ENCODE assay signal across 11 cellular contexts in genomic region chr9:109793196-109793595, GRCh38. TPM values are rescaled to one million over a fixed set of nuclear protein-coding genes. Genes with fewer than 3 reads are reported as not detected.
DNase-seq lines count a peak whose midpoint lies in the region; ATAC-seq and TF ChIP-seq lines count a peak whose summit lies in the region.
"Had no signal": no experiment of that assay in that cellular context is flagged by ENCODE, and none has a peak within 500 bp of the region (broad histone marks: within the 10 kb centered on the region; RNA-seq: fewer than 3 reads in every experiment).

No MANE protein-coding gene starts in this region.

- in situ Hi-C loops in Caki2 (cut with HindIII; ENCODE audit: low pct_unique_long_range_greater_than_20kb, low sequenced_read_pairs): no loop called here

- H3K9me3 Mint-ChIP-seq in glutamatergic neuron (ENCODE audit: unreplicated experiment): no peaks in the 10 kb centered on the region
- H3K9me3 Mint-ChIP-seq in activated T-helper 17 cell treated with anti-CD3 and anti-CD28 coated beads, Interleukin-2, amount 50 U/mL, for 72 hours: no peaks in the 10 kb centered on the region

- H3K4me1 ChIP-seq in SJSA1 (replicated peaks): peaks cover 66% of the 10 kb centered on the region

- ATAC-seq in sciatic nerve: peak; percentile 68
- ATAC-seq in activated T-helper 17 cell treated with anti-CD3 and anti-CD28 coated beads, Interleukin-2, amount 50 U/mL, for 72 hours (replicated peaks): no peak

- no peaks in the 10 kb centered on the region for H3K36me3 ChIP-seq in SJSA1

- intact Hi-C loops in sciatic nerve (cut with DNase I): no loop called here

- no peak overlapping the region for H3K4me3 Mint-ChIP-seq in glutamatergic neuron (ENCODE audit: unreplicated experiment)
- no peak overlapping the region for H3K4me3 Mint-ChIP-seq in activated T-helper 17 cell treated with anti-CD3 and anti-CD28 coated beads, Interleukin-2, amount 50 U/mL, for 72 hours

- H3K4me1 Mint-ChIP-seq in glutamatergic neuron (ENCODE audit: low read depth, unreplicated experiment): peaks cover 3% of the 10 kb centered on the region
- no peaks in the 10 kb centered on the region for H3K4me1 Mint-ChIP-seq in activated T-helper 17 cell treated with anti-CD3 and anti-CD28 coated beads, Interleukin-2, amount 50 U/mL, for 72 hours

- H3K27me3 Mint-ChIP-seq in glutamatergic neuron (ENCODE audit: unreplicated experiment): no peaks in the 10 kb centered on the region
- peaks cover 5% of the 10 kb centered on the region for H3K27me3 Mint-ChIP-seq in activated T-helper 17 cell treated with anti-CD3 and anti-CD28 coated beads, Interleukin-2, amount 50 U/mL, for 72 hours

- no peak overlapping the region for H3K4me3 ChIP-seq in SJSA1
- H3K4me3 ChIP-seq in fibroblast of villous mesenchyme (ENCODE audit: low read depth, low read length): no peak overlapping the region

- H3K27ac ChIP-seq in SJSA1: peak overlapping the region; percentile 64

- no peaks in the 10 kb centered on the region for H3K9me3 ChIP-seq in SJSA1 (replicated peaks)

- TF ChIP-seq CTCF in fibroblast of villous mesenchyme (IDR thresholded peaks at IDR 0.05; ENCODE audit: insufficient read depth, low read depth, low read length): no peak
- no peak for TF ChIP-seq CTCF in glutamatergic neuron (IDR thresholded peaks at IDR 0.05; ENCODE audit: partially characterized antibody, unreplicated experiment)

- H3K27ac Mint-ChIP-seq in glutamatergic neuron (ENCODE audit: unreplicated experiment): no peak overlapping the region
- H3K27ac Mint-ChIP-seq in activated T-helper 17 cell treated with anti-CD3 and anti-CD28 coated beads, Interleukin-2, amount 50 U/mL, for 72 hours: no peak overlapping the region

- DNase-seq in Caki2 (ENCODE audit: low read depth): peak; percentile 42
- DNase-seq in SJSA1 (ENCODE audit: low read depth in 1 of 2, low spot score in 2 of 2): peak; percentile 82 to 84
- DNase-seq in fibroblast of villous mesenchyme (ENCODE audit: low read depth): peak; percentile 93
- no peak for DNase-seq in sciatic nerve (ENCODE audit: low spot score)
- no peak for DNase-seq in glutamatergic neuron
- DNase-seq in NCI-H69 (lab: John Stamatoyannopoulos, UW): no peak
- no peak for DNase-seq in activated CD4-positive, alpha-beta T cell treated with anti-CD3 and anti-CD28 coated beads for 48 hours
- DNase-seq: DND-41; MM.1S; stimulated activated naive CD4-positive, alpha-beta T cell had no signal

- no peaks in the 10 kb centered on the region for H3K36me3 Mint-ChIP-seq in glutamatergic neuron (ENCODE audit: unreplicated experiment)
- H3K36me3 Mint-ChIP-seq in activated T-helper 17 cell treated with anti-CD3 and anti-CD28 coated beads, Interleukin-2, amount 50 U/mL, for 72 hours (ENCODE audit: low read depth): no peaks in the 10 kb centered on the region

- no peaks in the 10 kb centered on the region for H3K27me3 ChIP-seq in SJSA1 (replicated peaks)

RNA-seq across cellular contexts. Expression of gene PALM2AKAP2, which starts 13.2 kb away (rescaled TPM):
- 0.14 TPM in 1 of 2 replicates, not detected in the other for total RNA-seq in Caki2 (2014; rRNA removed; shearing (Covaris generic); ENCODE audit: low replicate concordance)
- 18.2 and 35.7 TPM in 2 replicates for total RNA-seq in SJSA1 (2014; rRNA removed; shearing (Covaris generic))
- 24.5 and 31.5 TPM in 2 replicates for total RNA-seq in fibroblast of villous mesenchyme
- total RNA-seq in sciatic nerve: 19.7 TPM
- total RNA-seq in glutamatergic neuron (ENCODE audit: unreplicated experiment): 1.0 TPM
- 1 to 10 TPM; 1.5 to 3.5 TPM for total RNA-seq in activated T-helper 17 cell treated with anti-CD3 and anti-CD28 coated beads, Interleukin-2, amount 50 U/mL, for 72 hours

Comparison
In these comparisons a context has a peak if more than half of its experiments do, and no peak if none do; other contexts are left out.
1. DNase-seq: peak in Caki2 (single experiment), SJSA1 (2 of 2) and fibroblast of villous mesenchyme (single experiment); none in sciatic nerve (single experiment), glutamatergic neuron (single experiment), NCI-H69 (single experiment) and activated CD4-positive, alpha-beta T cell treated with anti-CD3 and anti-CD28 coated beads for 48 hours (single experiment).